9 cellular contexts compared by ENCODE assay signal in genomic region chr9:121598167-121599000, GRCh38. TPM values are rescaled to one million over a fixed set of nuclear protein-coding genes. Genes with fewer than 3 reads are reported as not detected.
A peak's percentile ranks its signal among the peaks of the same experiment; 100 is the strongest.
DNase-seq lines count a peak whose midpoint lies in the region; ATAC-seq and TF ChIP-seq lines count a peak whose summit lies in the region.
"Had no signal": no experiment of that assay in that cellular context is flagged by ENCODE, and none has a peak within 500 bp of the region (broad histone marks: within the 10 kb centered on the region; RNA-seq: fewer than 3 reads in every experiment).

No MANE protein-coding gene starts in this region.

- H3K4me3 ChIP-seq in left ventricle myocardium inferior (peak overlapping the region; percentile 76), psoas muscle (peak overlapping the region; percentile 86)

- H3K36me3 ChIP-seq in left ventricle myocardium inferior (no peaks in the 10 kb centered on the region), psoas muscle (ENCODE audit: insufficient read depth in 1 of 2, low read depth in 1 of 2) (no peaks in the 10 kb centered on the region)

- H3K27me3 ChIP-seq in left ventricle myocardium inferior (ENCODE audit: low read depth) (no peaks in the 10 kb centered on the region), psoas muscle (ENCODE audit: insufficient read depth in 3 of 3, low read length in 2 of 3) (no peaks in the 10 kb centered on the region)

- intact Hi-C loops in left ventricle myocardium inferior (cut with micrococcal nuclease) (no loop called here), psoas muscle (cut with DNase I) (loop anchor here (5.0 kb wide), 2 partner anchors 41 to 46 kb away; no protein-coding TSS in a partner anchor)

- DNase-seq in ELF-1 (ENCODE audit: low read depth, low spot score) (peak; percentile 96), amniotic stem cell (lab: John Stamatoyannopoulos, UW) (peak; percentile 86), left ventricle myocardium inferior (peak; percentile 83), psoas muscle (peak; percentile 83 to 95), SW480 (ENCODE audit: low spot score) (no peak), DMS153 (lab: John Stamatoyannopoulos, UW) (no peak), midbrain (lab: John Stamatoyannopoulos, UW) (no peak)
- DNase-seq: occipital lobe had no signal

- peaks cover 65% of the 10 kb centered on the region for H3K4me1 ChIP-seq in left ventricle myocardium inferior
- H3K4me1 ChIP-seq in psoas muscle: peaks cover 31% of the 10 kb centered on the region

- TF ChIP-seq CTCF in left ventricle myocardium inferior (IDR thresholded peaks at IDR 0.05; ENCODE audit: borderline replicate concordance) (peak; percentile 56), psoas muscle (IDR thresholded peaks at IDR 0.05) (peak; percentile 22)

- H3K27ac ChIP-seq in left ventricle myocardium inferior (replicated peaks): peak overlapping the region; percentile 96
- peak overlapping the region; percentile 98 for H3K27ac ChIP-seq in psoas muscle

- WGBS in psoas muscle, 3 donors: 18 to 22% (median 19%) methylated on average over 57 to 76 of the region's 77 CpGs

- ATAC-seq in psoas muscle: peak; percentile 79 to 84 (median 80)
- ATAC-seq in GM18511 (IDR thresholded peaks at IDR 0.05; ENCODE audit: unreplicated experiment): no peak

- H3K9me3 ChIP-seq in left ventricle myocardium inferior (replicated peaks) (peaks cover 8% of the 10 kb centered on the region), psoas muscle (no peaks in the 10 kb centered on the region)

RNA-seq across cellular contexts. Expression of gene DAB2IP, which starts 53.0 kb away (rescaled TPM):
- total RNA-seq in left ventricle myocardium inferior: 50.7 TPM
- 10 to 100 TPM; 33.4 to 66.2 (median 50.7) TPM for total RNA-seq in psoas muscle
- 10 to 100 TPM; 14.1 to 18.7 (median 14.4) TPM for polyA plus RNA-seq in psoas muscle

Comparison
In these comparisons a context has a peak if more than half of its experiments do, and no peak if none do; other contexts are left out.
1. DNase-seq: peak in ELF-1 (single experiment), amniotic stem cell (single experiment), left ventricle myocardium inferior (single experiment) and psoas muscle (2 of 2); none in SW480 (single experiment), DMS153 (single experiment) and midbrain (single experiment).